ENCODE assay signal across 1 cellular context in the genomic region with DNA sequence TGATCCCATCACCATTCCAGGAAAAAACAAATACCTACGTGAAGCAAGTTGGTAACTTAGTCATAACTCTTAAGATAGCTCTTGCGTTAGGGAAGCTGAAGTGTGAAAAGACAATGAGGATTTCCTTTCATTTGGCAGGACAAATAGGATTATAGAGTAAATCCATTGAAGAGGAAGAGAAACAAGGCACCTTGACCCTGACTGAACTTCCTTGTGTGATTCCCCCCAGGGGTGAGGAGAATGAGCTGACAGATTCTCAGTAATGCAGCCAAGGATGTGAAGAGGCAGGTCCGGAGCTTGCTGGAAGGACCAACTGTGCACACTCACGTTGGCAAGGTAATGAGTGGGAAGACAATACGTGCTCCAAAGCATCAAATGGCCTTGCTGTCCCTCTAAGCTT.
TF ChIP-seq lines count a peak whose summit lies in the region.

No MANE protein-coding gene starts in this region.

TF ChIP-seq in HepG2, 621 proteins besides CTCF, POLR2A, EP300 and RAD21:
- TF ChIP-seq ETV5 (CRISPR knock-in tag; IDR thresholded peaks at IDR 0.05; ENCODE audit: borderline replicate concordance) = no peak
